Comparison of ENCODE assay signal across 8 cellular contexts in the genomic region with DNA sequence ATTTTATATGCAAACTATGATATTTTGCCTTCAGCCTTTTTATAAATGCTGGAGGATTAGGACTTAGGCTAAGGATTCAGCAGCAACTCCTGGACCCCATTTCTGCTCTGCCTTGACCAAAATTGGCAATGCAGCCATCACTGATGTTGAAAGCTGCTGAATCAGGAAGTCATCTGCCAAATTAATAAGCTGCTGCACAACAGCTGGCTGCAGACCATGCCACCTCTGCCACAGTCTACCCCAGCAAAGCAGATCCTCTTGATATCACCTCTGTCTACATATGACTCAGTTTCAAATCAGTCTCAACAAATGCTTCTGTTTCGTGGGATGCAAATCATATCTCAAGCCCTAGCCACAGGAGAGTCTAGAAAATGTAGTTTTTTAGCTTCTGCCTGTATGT. TPM values are rescaled to one million over a fixed set of nuclear protein-coding genes. Genes with fewer than 3 reads are reported as not detected.
A peak's percentile ranks its signal among the peaks of the same experiment; 100 is the strongest.
DNase-seq lines count a peak whose midpoint lies in the region; ATAC-seq and TF ChIP-seq lines count a peak whose summit lies in the region.

No MANE protein-coding gene starts in this region.

- peak overlapping the region; percentile 64 for H3K4me3 Mint-ChIP-seq in activated naive CD8-positive, alpha-beta T cell treated with anti-CD3 and anti-CD28 coated beads, Interleukin-2, amount 10 ng/mL, durations not matched to agents 7 days and 5 days

- H3K27me3 ChIP-seq in ovary = no peaks in the 10 kb centered on the region

- POLR2A ChIA-PET in activated naive CD8-positive, alpha-beta T cell treated with anti-CD3 and anti-CD28 coated beads, Interleukin-2, amount 10 ng/mL, durations not matched to agents 7 days and 5 days (lab: Charles Lee) = interaction anchor here (0.8 to 7.7 kb wide), 11 partner anchors 8 to 377 kb away, joined by 4 to 119 read pairs (median 4); partner anchors contain the start of genes SOS1 and SRSF7

- no peak for TF ChIP-seq EP300 in ovary (IDR thresholded peaks at IDR 0.05)

- ATAC-seq in GM18508 (IDR thresholded peaks at IDR 0.05; ENCODE audit: insufficient read depth, unreplicated experiment) (peak; percentile 58), HG02642 (IDR thresholded peaks at IDR 0.05; ENCODE audit: poor library complexity, unreplicated experiment) (peak; percentile 39)
- ATAC-seq in activated naive CD8-positive, alpha-beta T cell treated with anti-CD3 and anti-CD28 coated beads, Interleukin-2, amount 10 ng/mL, durations not matched to agents 7 days and 5 days (ENCODE audit: low read depth) = peak; percentile 43

- peak overlapping the region; percentile 88 for H3K27ac Mint-ChIP-seq in activated naive CD8-positive, alpha-beta T cell treated with anti-CD3 and anti-CD28 coated beads, Interleukin-2, amount 10 ng/mL, durations not matched to agents 7 days and 5 days

- no peaks in the 10 kb centered on the region for H3K9me3 ChIP-seq in ovary

- 29 to 56% (median 35%) methylated on average over 1 of the region's 1 CpG for WGBS in ovary, 3 donors

- intact Hi-C loops in ovary (cut with DNase I) = loop anchor here in 1 of 4 donors (10.0 kb wide), 1 partner anchor 53 kb away; no protein-coding TSS in a partner anchor

- H3K27ac ChIP-seq in ovary = peak overlapping the region in 1 of 2 donors; percentile 6

- H3K27me3 Mint-ChIP-seq in activated naive CD8-positive, alpha-beta T cell treated with anti-CD3 and anti-CD28 coated beads, Interleukin-2, amount 10 ng/mL, durations not matched to agents 7 days and 5 days = no peaks in the 10 kb centered on the region

- H3K9me3 Mint-ChIP-seq in activated naive CD8-positive, alpha-beta T cell treated with anti-CD3 and anti-CD28 coated beads, Interleukin-2, amount 10 ng/mL, durations not matched to agents 7 days and 5 days = no peaks in the 10 kb centered on the region

- no peaks in the 10 kb centered on the region for H3K36me3 Mint-ChIP-seq in activated naive CD8-positive, alpha-beta T cell treated with anti-CD3 and anti-CD28 coated beads, Interleukin-2, amount 10 ng/mL, durations not matched to agents 7 days and 5 days

- H3K4me3 ChIP-seq in ovary = no peak overlapping the region

- peaks cover 69% of the 10 kb centered on the region for H3K4me1 Mint-ChIP-seq in activated naive CD8-positive, alpha-beta T cell treated with anti-CD3 and anti-CD28 coated beads, Interleukin-2, amount 10 ng/mL, durations not matched to agents 7 days and 5 days

- no peak for TF ChIP-seq CTCF in ovary (IDR thresholded peaks at IDR 0.05)

- no peaks in the 10 kb centered on the region for H3K36me3 ChIP-seq in ovary

- no peak for TF ChIP-seq POLR2A in ovary (IDR thresholded peaks at IDR 0.05)

- H3K4me1 ChIP-seq in ovary (ENCODE audit: insufficient read depth) = peaks cover 6% of the 10 kb centered on the region

- peak; percentile 68 for DNase-seq in OCI-M1 (lab: John Stamatoyannopoulos, UW)
- peak; percentile 58 for DNase-seq in activated naive CD8-positive, alpha-beta T cell treated with anti-CD3 and anti-CD28 coated beads, Interleukin-2, amount 10 ng/mL, durations not matched to agents 7 days and 5 days
- DNase-seq in stimulated activated CD8-positive, alpha-beta memory T cell treated with anti-CD3 and anti-CD28 coated beads, Interleukin-4, amount 100 ng/mL, for 48 hours = peak; percentile 63
- DNase-seq in ovary = no peak
- no peak for DNase-seq in D341Med (ENCODE audit: low spot score)
- DNase-seq in cerebellar nuclear complex (lab: John Stamatoyannopoulos, UW) = no peak

RNA-seq across cellular contexts. Expression of gene SOS1, which starts 7.1 kb away (rescaled TPM):
- total RNA-seq in activated naive CD8-positive, alpha-beta T cell treated with anti-CD3 and anti-CD28 coated beads, Interleukin-2, amount 10 ng/mL, durations not matched to agents 7 days and 5 days = 100 to 1,000 TPM; 154 to 168 TPM
- total RNA-seq in ovary = 10 to 100 TPM; 23.2 to 70.1 (median 44.6) TPM
- 10 to 100 TPM; 14.4 to 38.4 TPM for polyA plus RNA-seq in ovary

Comparison
In these comparisons a context has a peak if more than half of its experiments do, and no peak if none do; other contexts are left out.
1. DNase-seq: peak in OCI-M1 (single experiment), activated naive CD8-positive, alpha-beta T cell treated with anti-CD3 and anti-CD28 coated beads, Interleukin-2, amount 10 ng/mL, durations not matched to agents 7 days and 5 days (single experiment) and stimulated activated CD8-positive, alpha-beta memory T cell treated with anti-CD3 and anti-CD28 coated beads, Interleukin-4, amount 100 ng/mL, for 48 hours (single experiment); none in ovary (0 of 5), D341Med (single experiment) and cerebellar nuclear complex (0 of 2).
2. Peak in every context shown above with its lines, with median percentiles within 50 percentile points of each other: ATAC-seq.